Comparison of ENCODE assay signal across 8 cellular contexts in genomic region chr20:54219751-54220426, GRCh38. TPM values are rescaled to one million over a fixed set of nuclear protein-coding genes. Genes with fewer than 3 reads are reported as not detected.
DNase-seq lines count a peak whose midpoint lies in the region; ATAC-seq and TF ChIP-seq lines count a peak whose summit lies in the region.

No MANE protein-coding gene starts in this region.

- no peaks in the 10 kb centered on the region for H3K9me3 ChIP-seq in DND-41 (ENCODE audit: insufficient read depth, low read length, severe bottlenecking)
- no peaks in the 10 kb centered on the region for H3K9me3 ChIP-seq in MG63

- peaks cover 2% of the 10 kb centered on the region for H3K79me2 ChIP-seq in DND-41 (ENCODE audit: insufficient read depth, low read length)

- H3K4me3 ChIP-seq in DND-41 (ENCODE audit: low read depth in 1 of 2, low read length in 2 of 2): no peak overlapping the region
- H3K4me3 ChIP-seq in astrocyte of the spinal cord (ENCODE audit: low read depth, low read length): no peak overlapping the region
- no peak overlapping the region for H3K4me3 ChIP-seq in MG63

- H3K9ac ChIP-seq in DND-41 (ENCODE audit: low read depth, low read length): no peak overlapping the region

- peak; percentile 67 for TF ChIP-seq CTCF in DND-41 (IDR thresholded peaks at IDR 0.05; ENCODE audit: borderline replicate concordance, extremely low read depth, low read length, poor library complexity, severe bottlenecking)
- peak; percentile 68 for TF ChIP-seq CTCF in LNCAP (IDR thresholded peaks at IDR 0.05)
- TF ChIP-seq CTCF in astrocyte of the spinal cord (IDR thresholded peaks at IDR 0.05; ENCODE audit: low read depth, low read length): peak; percentile 57

- in situ Hi-C loops in astrocyte of the spinal cord (cut with HindIII; ENCODE audit: low sequenced_read_pairs): no loop called here

- H3K27ac ChIP-seq in DND-41 (ENCODE audit: low read length): no peak overlapping the region

- H4K20me1 ChIP-seq in DND-41 (ENCODE audit: insufficient read depth, low read length): peaks cover 4% of the 10 kb centered on the region; the same call in 1 of the 2 replicates

- no peak overlapping the region for H2AFZ ChIP-seq in DND-41 (ENCODE audit: low read depth, low read length)

- H3K36me3 ChIP-seq in DND-41 (ENCODE audit: insufficient read depth, low read length) (peaks cover 32% of the 10 kb centered on the region), MG63 (peaks cover 33% of the 10 kb centered on the region)

- H3K27me3 ChIP-seq in DND-41 (ENCODE audit: insufficient read depth, low read length, poor library complexity): no peaks in the 10 kb centered on the region
- H3K27me3 ChIP-seq in MG63: no peaks in the 10 kb centered on the region

- no peak overlapping the region for H3K4me2 ChIP-seq in DND-41 (ENCODE audit: insufficient read depth, low read length)

- DNase-seq in DND-41 (no peak), astrocyte of the spinal cord (ENCODE audit: low read depth, low spot score) (peak; percentile 52), medulla oblongata (ENCODE audit: extremely low spot score) (peak; percentile 62), MG63 (no peak)
- DNase-seq in activated CD4-positive, CD25-positive, alpha-beta regulatory T cell (lab: John Stamatoyannopoulos, UW): no peak
- no peak for DNase-seq in activated CD4-positive, alpha-beta T cell treated with anti-CD3 and anti-CD28 coated beads, Interleukin-2, amount 50 U/mL, for 1 hour

- ATAC-seq in DND-41 (ENCODE audit: insufficient read depth, low read depth) (no peak), GM18909 (IDR thresholded peaks at IDR 0.05; ENCODE audit: poor library complexity, unreplicated experiment) (no peak)

- no peaks in the 10 kb centered on the region for H3K4me1 ChIP-seq in DND-41 (ENCODE audit: insufficient read depth, low read length)

RNA-seq across cellular contexts. Expression of gene PFDN4, which starts 12.0 kb away (rescaled TPM):
- 188 and 339 TPM in 2 replicates for total RNA-seq in MG63 (2014; rRNA removed; shearing (Covaris generic); ENCODE audit: low replicate concordance)

RNA-seq across cellular contexts. Expression of gene CYP24A1, which starts 46.1 kb away (rescaled TPM):
- not detected in 2 replicates for total RNA-seq in MG63 (2014; rRNA removed; shearing (Covaris generic); ENCODE audit: low replicate concordance)

Comparison
In these comparisons a context has a peak if more than half of its experiments do, and no peak if none do; other contexts are left out.
1. DNase-seq: peak in astrocyte of the spinal cord (single experiment) and medulla oblongata (single experiment); none in DND-41 (single experiment), activated CD4-positive, CD25-positive, alpha-beta regulatory T cell (0 of 4), MG63 (single experiment) and activated CD4-positive, alpha-beta T cell treated with anti-CD3 and anti-CD28 coated beads, Interleukin-2, amount 50 U/mL, for 1 hour (single experiment).
2. Peak in every context shown above with its lines, with median percentiles within 50 percentile points of each other: CTCF ChIP-seq.